27 cellular contexts compared by ENCODE assay signal in genomic region chr12:84172823-84173424, GRCh38.
"Had no signal": no experiment of that assay in that cellular context is flagged by ENCODE, and none has a peak within 500 bp of the region (broad histone marks: within the 10 kb centered on the region; RNA-seq: fewer than 3 reads in every experiment).

No MANE protein-coding gene starts in this region.

- H3K36me3 ChIP-seq: ascending aorta, MG63, Peyer's patch had no signal

- DNase-seq: activated CD4-positive, alpha-beta T cell treated with anti-CD3 and anti-CD28 coated beads, Interleukin-2, amount 10 ng/mL, durations not matched to agents 24 days and 14 days; activated CD4-positive, alpha-beta T cell treated with anti-CD3 and anti-CD28 coated beads, Interleukin-2, amount 50 U/mL, for 48 hours; activated CD4-positive, CD25-positive, alpha-beta regulatory T cell treated with anti-CD3 and anti-CD28 coated beads, Interleukin-2, amount 50 U/mL, for 72 hours; activated CD8-positive, alpha-beta memory T cell treated with anti-CD3 and anti-CD28 coated beads, Interleukin-2, amount 10 ng/mL, durations not matched to agents 7 days and 5 days; activated effector memory CD4-positive, alpha-beta T cell treated with Interleukin-2 at 50 U/mL for 16 hours; activated naive CD4-positive, alpha-beta T cell; activated T-cell treated with anti-CD3 and anti-CD28 coated beads, Interleukin-2, amount 50 U/mL, for 24 hours; body of pancreas; MG63; MV-4-11; NCI-H1105; NCI-H1436; NCI-H1694 treated with DMSO at 0.1 percent for 48 hours; NCI-H2029 treated with DMSO at 0.1 percent for 48 hours; NCI-H524 treated with DMSO at 0.1 percent for 48 hours; NCI-H82; Peyer's patch; SIG-M5; T-helper 17 cell; T-helper 9 cell had no signal

- H3K4me1 Mint-ChIP-seq: activated CD4-positive, alpha-beta T cell treated with anti-CD3 and anti-CD28 coated beads, Interleukin-2, amount 10 ng/mL, durations not matched to agents 24 days and 14 days; activated CD8-positive, alpha-beta memory T cell treated with anti-CD3 and anti-CD28 coated beads, Interleukin-2, amount 10 ng/mL, durations not matched to agents 7 days and 5 days; activated naive CD4-positive, alpha-beta T cell treated with anti-CD3 and anti-CD28 coated beads, Interleukin-2, amount 50 U/mL, for 24 hours; central memory CD8-positive, alpha-beta T cell; IgD-negative memory B cell; T-helper 17 cell; WTC11 had no signal

- ATAC-seq: activated CD8-positive, alpha-beta memory T cell treated with anti-CD3 and anti-CD28 coated beads, Interleukin-2, amount 10 ng/mL, durations not matched to agents 7 days and 5 days; body of pancreas; T-helper 17 cell; WTC11 had no signal

- H3K27ac ChIP-seq: ascending aorta, body of pancreas, KMS-11, Peyer's patch had no signal

- H3K4me2 ChIP-seq: KMS-11 had no signal

- H3K9me3 ChIP-seq: ascending aorta, body of pancreas, MG63, Peyer's patch had no signal

- H3K27me3 ChIP-seq: ascending aorta, body of pancreas, MG63, Peyer's patch had no signal

- H3K9ac ChIP-seq: KMS-11 had no signal

- H3K27ac Mint-ChIP-seq: activated CD4-positive, alpha-beta T cell treated with anti-CD3 and anti-CD28 coated beads, Interleukin-2, amount 10 ng/mL, durations not matched to agents 24 days and 14 days; activated CD8-positive, alpha-beta memory T cell treated with anti-CD3 and anti-CD28 coated beads, Interleukin-2, amount 10 ng/mL, durations not matched to agents 7 days and 5 days; activated naive CD4-positive, alpha-beta T cell treated with anti-CD3 and anti-CD28 coated beads, Interleukin-2, amount 50 U/mL, for 24 hours; activated T-cell treated with anti-CD3 and anti-CD28 coated beads, Interleukin-2, amount 50 U/mL, for 24 hours; activated T-helper 1 cell treated with anti-CD3 and anti-CD28 coated beads, Interleukin-12 subunit alpha, Interleukin-12 subunit beta, Interleukin-2, Interleukin-4 antibody, amounts not matched to agents 30 ng/mL and 10 ng/mL and 1 ng/mL, durations not matched to agents 14 hours and 24 hours and 36 hours; IgD-negative memory B cell; T-helper 17 cell; WTC11 had no signal

- H3K4me3 ChIP-seq: ascending aorta, body of pancreas, MG63, Peyer's patch had no signal

- H3K4me1 ChIP-seq: ascending aorta, body of pancreas, Peyer's patch had no signal

- H3K9me3 Mint-ChIP-seq: activated CD4-positive, alpha-beta T cell treated with anti-CD3 and anti-CD28 coated beads, Interleukin-2, amount 10 ng/mL, durations not matched to agents 24 days and 14 days; activated naive CD4-positive, alpha-beta T cell treated with anti-CD3 and anti-CD28 coated beads, Interleukin-2, amount 50 U/mL, for 24 hours; WTC11 had no signal

- H3K36me3 Mint-ChIP-seq: activated CD8-positive, alpha-beta memory T cell treated with anti-CD3 and anti-CD28 coated beads, Interleukin-2, amount 10 ng/mL, durations not matched to agents 7 days and 5 days; activated naive CD4-positive, alpha-beta T cell treated with anti-CD3 and anti-CD28 coated beads, Interleukin-2, amount 50 U/mL, for 24 hours; IgD-negative memory B cell; WTC11 had no signal

- H3K27me3 Mint-ChIP-seq: activated CD4-positive, alpha-beta T cell treated with anti-CD3 and anti-CD28 coated beads, Interleukin-2, amount 10 ng/mL, durations not matched to agents 24 days and 14 days; activated CD8-positive, alpha-beta memory T cell treated with anti-CD3 and anti-CD28 coated beads, Interleukin-2, amount 10 ng/mL, durations not matched to agents 7 days and 5 days; activated naive CD4-positive, alpha-beta T cell treated with anti-CD3 and anti-CD28 coated beads, Interleukin-2, amount 50 U/mL, for 24 hours; activated T-cell treated with anti-CD3 and anti-CD28 coated beads, Interleukin-2, amount 50 U/mL, for 24 hours; central memory CD8-positive, alpha-beta T cell; IgD-negative memory B cell; T-helper 17 cell had no signal

- H3K4me3 Mint-ChIP-seq: activated CD4-positive, alpha-beta T cell treated with anti-CD3 and anti-CD28 coated beads, Interleukin-2, amount 10 ng/mL, durations not matched to agents 24 days and 14 days; activated CD8-positive, alpha-beta memory T cell treated with anti-CD3 and anti-CD28 coated beads, Interleukin-2, amount 10 ng/mL, durations not matched to agents 7 days and 5 days; activated naive CD4-positive, alpha-beta T cell treated with anti-CD3 and anti-CD28 coated beads, Interleukin-2, amount 50 U/mL, for 24 hours; activated T-cell treated with anti-CD3 and anti-CD28 coated beads, Interleukin-2, amount 50 U/mL, for 24 hours; activated T-helper 1 cell treated with anti-CD3 and anti-CD28 coated beads, Interleukin-12 subunit alpha, Interleukin-12 subunit beta, Interleukin-2, Interleukin-4 antibody, amounts not matched to agents 30 ng/mL and 10 ng/mL and 1 ng/mL, durations not matched to agents 14 hours and 24 hours and 36 hours; central memory CD8-positive, alpha-beta T cell; IgD-negative memory B cell; T-helper 17 cell; WTC11 had no signal
